ENCODE assay signal across 29 cellular contexts in the genomic region with DNA sequence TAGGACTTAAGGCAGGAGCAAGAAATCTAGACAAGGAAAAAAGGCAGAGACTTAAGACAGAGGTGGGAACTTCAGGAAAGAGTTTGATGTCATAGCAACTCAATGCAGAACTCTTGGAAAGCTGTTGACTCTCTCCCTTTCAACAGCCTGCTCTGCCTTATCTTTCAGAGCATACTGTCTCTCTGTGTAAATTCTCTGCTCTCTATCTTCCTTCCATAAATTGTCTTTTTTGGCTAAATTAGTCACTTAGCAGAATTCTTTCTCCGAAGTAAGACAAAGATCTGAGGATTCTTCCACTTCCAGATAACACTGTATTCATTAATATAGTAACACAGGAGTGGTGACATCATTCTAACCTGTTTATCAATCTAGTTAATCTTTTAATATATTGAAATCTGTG.
"Had no signal": no experiment of that assay in that cellular context is flagged by ENCODE, and none has a peak within 500 bp of the region (broad histone marks: within the 10 kb centered on the region; RNA-seq: fewer than 3 reads in every experiment).

No MANE protein-coding gene starts in this region.

- FAIRE-seq: urothelium cell line had no signal

- H3K27ac Mint-ChIP-seq: stimulated activated effector memory CD8-positive, alpha-beta T cell treated with anti-CD3 and anti-CD28 coated beads, Interleukin-12 subunit alpha, Interleukin-12 subunit beta, amount 100 ng/mL, for 72 hours; stimulated activated memory B cell treated with anti-CD40 and anti-IgM and Interleukin-4, amounts not matched to agents 10 μg/mL and 1 μg/mL and 100 μg/mL, for 72 hours; stimulated activated naive B cell treated with anti-CD40 and anti-IgM and Interleukin-4, amounts not matched to agents 10 μg/mL and 1 μg/mL and 100 μg/mL, for 72 hours; stimulated activated naive CD8-positive, alpha-beta T cell treated with anti-CD3 and anti-CD28 coated beads, Interleukin-15, amount 100 ng/mL, for 72 hours; stimulated activated naive CD8-positive, alpha-beta T cell treated with anti-CD3 and anti-CD28 coated beads, Interleukin-15, Interleukin-2, amounts not matched to agents 100 ng/mL and 50 ng/mL, for 24 hours; type B pancreatic cell had no signal

- ATAC-seq: stimulated activated effector memory CD8-positive, alpha-beta T cell treated with anti-CD3 and anti-CD28 coated beads, Interleukin-12 subunit alpha, Interleukin-12 subunit beta, amount 100 ng/mL, for 72 hours; stimulated activated memory B cell treated with anti-CD40 and anti-IgM and Interleukin-4, amounts not matched to agents 10 μg/mL and 1 μg/mL and 100 μg/mL, for 72 hours; stimulated activated naive CD8-positive, alpha-beta T cell treated with anti-CD3 and anti-CD28 coated beads, Interleukin-15, amount 100 ng/mL, for 72 hours; stimulated activated naive CD8-positive, alpha-beta T cell treated with anti-CD3 and anti-CD28 coated beads, Interleukin-15, Interleukin-2, amounts not matched to agents 100 U/mL and 50 U/mL, for 24 hours; upper lobe of right lung had no signal

- H3K9me3 ChIP-seq: suprapubic skin, testis, thoracic aorta, thyroid gland, tibial artery, tibial nerve, transverse colon, upper lobe of left lung, upper lobe of right lung, uterus, vagina had no signal

- H3K36me3 Mint-ChIP-seq: stimulated activated effector memory CD8-positive, alpha-beta T cell treated with anti-CD3 and anti-CD28 coated beads, Interleukin-12 subunit alpha, Interleukin-12 subunit beta, amount 100 ng/mL, for 72 hours; stimulated activated memory B cell treated with anti-CD40 and anti-IgM and Interleukin-4, amounts not matched to agents 10 μg/mL and 1 μg/mL and 100 μg/mL, for 72 hours; stimulated activated naive B cell treated with anti-CD40 and anti-IgM and Interleukin-4, amounts not matched to agents 10 μg/mL and 1 μg/mL and 100 μg/mL, for 72 hours; type B pancreatic cell had no signal

- H3K27me3 Mint-ChIP-seq: type B pancreatic cell had no signal

- H3K4me1 ChIP-seq: stomach, suprapubic skin, testis, thyroid gland, tibial artery, tibial nerve, transverse colon, upper lobe of left lung, upper lobe of right lung, uterus had no signal

- H3K27me3 ChIP-seq: stomach, suprapubic skin, testis, thyroid gland, tibial artery, tibial nerve, transverse colon, upper lobe of left lung, upper lobe of right lung, uterus, vagina had no signal

- H3K4me3 Mint-ChIP-seq: stimulated activated effector memory CD8-positive, alpha-beta T cell treated with anti-CD3 and anti-CD28 coated beads, Interleukin-12 subunit alpha, Interleukin-12 subunit beta, amount 100 ng/mL, for 72 hours; stimulated activated memory B cell treated with anti-CD40 and anti-IgM and Interleukin-4, amounts not matched to agents 10 μg/mL and 1 μg/mL and 100 μg/mL, for 72 hours; stimulated activated naive B cell treated with anti-CD40 and anti-IgM and Interleukin-4, amounts not matched to agents 10 μg/mL and 1 μg/mL and 100 μg/mL, for 72 hours; stimulated activated naive CD8-positive, alpha-beta T cell treated with anti-CD3 and anti-CD28 coated beads, Interleukin-15, amount 100 ng/mL, for 72 hours; stimulated activated naive CD8-positive, alpha-beta T cell treated with anti-CD3 and anti-CD28 coated beads, Interleukin-15, Interleukin-2, amounts not matched to agents 100 ng/mL and 50 ng/mL, for 24 hours; type B pancreatic cell had no signal

- H3K36me3 ChIP-seq: stomach, suprapubic skin, thoracic aorta, thyroid gland, tibial artery, tibial nerve, transverse colon, upper lobe of left lung, upper lobe of right lung, uterus, vagina had no signal

- H3K27ac ChIP-seq: stomach, suprapubic skin, testis, thoracic aorta, thyroid gland, tibial artery, tibial nerve, transverse colon, upper lobe of left lung, upper lobe of right lung, uterus, vagina had no signal

- H3K4me3 ChIP-seq: stomach, suprapubic skin, testis, thoracic aorta, thyroid gland, tibial artery, tibial nerve, transverse colon, upper lobe of left lung, upper lobe of right lung, uterus, vagina had no signal

- H3K4me1 Mint-ChIP-seq: stimulated activated effector memory CD8-positive, alpha-beta T cell treated with anti-CD3 and anti-CD28 coated beads, Interleukin-12 subunit alpha, Interleukin-12 subunit beta, amount 100 ng/mL, for 72 hours; stimulated activated memory B cell treated with anti-CD40 and anti-IgM and Interleukin-4, amounts not matched to agents 10 μg/mL and 1 μg/mL and 100 μg/mL, for 72 hours; stimulated activated naive CD8-positive, alpha-beta T cell treated with anti-CD3 and anti-CD28 coated beads, Interleukin-15, amount 100 ng/mL, for 72 hours had no signal

- H3K9me3 Mint-ChIP-seq: stimulated activated naive CD8-positive, alpha-beta T cell treated with anti-CD3 and anti-CD28 coated beads, Interleukin-15, amount 100 ng/mL, for 72 hours; type B pancreatic cell had no signal

- DNase-seq: stimulated activated CD4-positive, alpha-beta T cell treated with anti-CD3 and anti-CD28 coated beads, Interleukin-2, amount 100 ng/mL, for 48 hours; stimulated activated CD4-positive, alpha-beta T cell treated with anti-CD3 and anti-CD28 coated beads, Interleukin-4, amount 100 ng/mL, for 1 hour; stimulated activated CD4-positive, alpha-beta T cell treated with anti-CD3 and anti-CD28 coated beads, Interleukin-4, amount 100 ng/mL, for 24 hours; stimulated activated CD4-positive, alpha-beta T cell treated with anti-CD3 and anti-CD28 coated beads, Interleukin-4, amount 100 ng/mL, for 4 hours; stimulated activated CD8-positive, alpha-beta memory T cell treated with anti-CD3 and anti-CD28 coated beads, Interleukin-4, amount 100 ng/mL, for 48 hours; stimulated activated naive B cell treated with anti-CD40 and anti-IgM and Interleukin-4, amounts not matched to agents 10 μg/mL and 1 μg/mL and 100 μg/mL, for 72 hours; stimulated activated naive CD4-positive, alpha-beta T cell; stimulated activated naive CD4-positive, alpha-beta T cell treated with Interleukin-2 at 50 U/mL for 16 hours; stimulated activated naive CD8-positive, alpha-beta T cell treated with anti-CD3 and anti-CD28 coated beads, Interleukin-15, amount 100 ng/mL, for 72 hours; stimulated activated naive CD8-positive, alpha-beta T cell treated with anti-CD3 and anti-CD28 coated beads, Interleukin-15, Interleukin-2, amounts not matched to agents 100 U/mL and 50 U/mL, for 24 hours; stomach; substantia nigra; testis; thyroid gland; tibial artery; transverse colon; trophoblast cell; upper lobe of left lung; upper lobe of right lung; uterus had no signal
